ENCODE assay signal across 20 cellular contexts in genomic region chr2:225196579-225196978, GRCh38.
A peak's percentile ranks its signal among the peaks of the same experiment; 100 is the strongest.
DNase-seq lines count a peak whose midpoint lies in the region; ATAC-seq, FAIRE-seq and TF ChIP-seq lines count a peak whose summit lies in the region.
"Had no signal": no experiment of that assay in that cellular context is flagged by ENCODE, and none has a peak within 500 bp of the region (broad histone marks: within the 10 kb centered on the region; RNA-seq: fewer than 3 reads in every experiment).

No MANE protein-coding gene starts in this region.

- no peaks in the 10 kb centered on the region for H3F3A ChIP-seq in PC-3 (ENCODE audit: low read length, unreplicated experiment)

- dilution Hi-C loops in endothelial cell of umbilical vein (cut with MboI; ENCODE audit: extremely low pct_ligation_motif_present, low sequenced_read_pairs): no loop called here

- H3K9ac ChIP-seq in PC-3 (ENCODE audit: low read length) (no peak overlapping the region), endothelial cell of umbilical vein (replicated peaks; ENCODE audit: extremely low read depth, insufficient read depth, low read length) (no peak overlapping the region)

- H3K4me2 ChIP-seq in PC-3 (ENCODE audit: low read length): 0 out of 2 replicates have a peak overlapping the region, but pooled peaks have one; percentile 3
- no peak overlapping the region for H3K4me2 ChIP-seq in endothelial cell of umbilical vein (ENCODE audit: insufficient read depth, low read length)

- no peaks in the 10 kb centered on the region for H3K79me2 ChIP-seq in PC-3 (ENCODE audit: low read length)
- H3K79me2 ChIP-seq in endothelial cell of umbilical vein (ENCODE audit: control insufficient read depth, insufficient read depth, low read length): no peaks in the 10 kb centered on the region

- ATAC-seq in PC-3 (peak; percentile 66), mucosa of descending colon (no peak), GM18870 (IDR thresholded peaks at IDR 0.05; ENCODE audit: unreplicated experiment) (no peak)
- ATAC-seq: CD8-positive, alpha-beta T cell; GM12878 had no signal

- H3K27ac ChIP-seq in PC-3 (ENCODE audit: low read length): no peak overlapping the region
- no peak overlapping the region for H3K27ac ChIP-seq in endothelial cell of umbilical vein (ENCODE audit: insufficient read depth, low read depth, low read length)
- H3K27ac ChIP-seq: HL-60 had no signal

- H3K9me3 ChIP-seq in PC-3 (ENCODE audit: low read length) (no peaks in the 10 kb centered on the region), endothelial cell of umbilical vein (replicated peaks; ENCODE audit: control insufficient read depth, insufficient read depth, low read length) (no peaks in the 10 kb centered on the region), mucosa of descending colon (no peaks in the 10 kb centered on the region)
- H3K9me3 ChIP-seq: HAP-1 had no signal

- H2AFZ ChIP-seq in PC-3 (ENCODE audit: low read length): no peak overlapping the region
- no peak overlapping the region for H2AFZ ChIP-seq in endothelial cell of umbilical vein (ENCODE audit: low read depth, low read length)

- no peaks in the 10 kb centered on the region for H3K9me1 ChIP-seq in endothelial cell of umbilical vein (replicated peaks; ENCODE audit: control insufficient read depth, extremely low read depth, insufficient read depth, low read length)

- H3K27me3 ChIP-seq in PC-3 (ENCODE audit: low read length): no peaks in the 10 kb centered on the region
- no peaks in the 10 kb centered on the region for H3K27me3 ChIP-seq in endothelial cell of umbilical vein (ENCODE audit: control insufficient read depth in 2 of 2, insufficient read depth in 2 of 2, low read length in 2 of 2)

- CTCF ChIA-PET in PC-3 (lab: Charles Lee): no interaction called here
- CTCF ChIA-PET in endothelial cell of umbilical vein (lab: Charles Lee): no interaction called here

- H4K20me1 ChIP-seq in PC-3 (ENCODE audit: low read length) (no peaks in the 10 kb centered on the region), endothelial cell of umbilical vein (replicated peaks; ENCODE audit: control insufficient read depth, extremely low read depth, insufficient read depth, low read length) (no peaks in the 10 kb centered on the region)

- no peak for TF ChIP-seq POLR2A in endothelial cell of umbilical vein (IDR thresholded peaks at IDR 0.05; ENCODE audit: low read depth, low read length)

- BruUV-seq in PC-3 (replicated peaks; lab: Mats Ljungman, UMichigan) (no TSS peak), endothelial cell of umbilical vein (replicated peaks; lab: Mats Ljungman, UMichigan) (no TSS peak)

- H3K36me3 ChIP-seq in PC-3 (ENCODE audit: low read depth, low read length): no peaks in the 10 kb centered on the region
- H3K36me3 ChIP-seq in endothelial cell of umbilical vein (ENCODE audit: control insufficient read depth in 2 of 2, extremely low read depth in 1 of 2, insufficient read depth in 2 of 2, low read length in 2 of 2): no peaks in the 10 kb centered on the region
- no peaks in the 10 kb centered on the region for H3K36me3 ChIP-seq in mucosa of descending colon (ENCODE audit: low read depth)
- H3K36me3 ChIP-seq: HAP-1 had no signal

- no peaks in the 10 kb centered on the region for H3K9me2 ChIP-seq in PC-3 (replicated peaks; ENCODE audit: low read length)

- POLR2A ChIA-PET in PC-3 (lab: Charles Lee; ENCODE audit: unreplicated experiment) (no interaction called here), endothelial cell of umbilical vein (lab: Charles Lee) (no interaction called here)

- H3K4me3 ChIP-seq in PC-3 (ENCODE audit: low read length): no peak overlapping the region
- no peak overlapping the region for H3K4me3 ChIP-seq in endothelial cell of umbilical vein (replicated peaks in 1 of 3; ENCODE audit: insufficient read depth in 1 of 3, low read depth in 1 of 3, low read length in 3 of 3)
- no peak overlapping the region for H3K4me3 ChIP-seq in mucosa of descending colon
- H3K4me3 ChIP-seq: GM12878, HAP-1 had no signal

- TF ChIP-seq CTCF in PC-3 (conservative IDR thresholded peaks at IDR 0.05; ENCODE audit: low read depth, low read length) (no peak), endothelial cell of umbilical vein (IDR thresholded peaks at IDR 0.05; ENCODE audit: extremely low read depth in 1 of 2, insufficient read depth in 1 of 2, low read depth in 1 of 2, low read length in 2 of 2) (no peak), mucosa of descending colon (IDR thresholded peaks at IDR 0.05) (no peak)

- H3K4me1 ChIP-seq in PC-3 (ENCODE audit: insufficient read depth, low read length) (peaks cover 17% of the 10 kb centered on the region), endothelial cell of umbilical vein (ENCODE audit: control insufficient read depth, extremely low read depth, insufficient read depth, low read length) (no peaks in the 10 kb centered on the region), mucosa of descending colon (ENCODE audit: low read depth) (no peaks in the 10 kb centered on the region)
- H3K4me1 ChIP-seq: HAP-1 had no signal

- no peak for FAIRE-seq in endothelial cell of umbilical vein (lab: Jason Lieb, UNC)
- FAIRE-seq: D721Med, GM12878, GM18507, GM19239 had no signal

- DNase-seq in HCEC 1CT (peak; percentile 25), PC-3 (peak; percentile 11), endothelial cell of umbilical vein (ENCODE audit: low read depth, low spot score) (peak; percentile 2), iris pigment epithelial cell (ENCODE audit: low read depth) (peak; percentile 35), HuH-7.5 (ENCODE audit: low spot score) (no peak), mucosa of descending colon (no peak), islet precursor cell (no peak)
- DNase-seq: CD8-positive, alpha-beta T cell; COR-L47; DMS153; GOT3; HFFc6; KBM-7 had no signal

- intact Hi-C loops in PC-3 (cut with micrococcal nuclease) (no loop called here), endothelial cell of umbilical vein (cut with micrococcal nuclease) (no loop called here), mucosa of descending colon (cut with DNase I, micrococcal nuclease) (no loop called here)

TF ChIP-seq in endothelial cell of umbilical vein, 7 proteins besides CTCF, POLR2A, EP300 and RAD21:
- TF ChIP-seq GATA2 (IDR thresholded peaks at IDR 0.05; ENCODE audit: insufficient read depth, insufficient read length, low read depth, low read length): no peak
- no peak for TF ChIP-seq MYC (IDR thresholded peaks at IDR 0.05; ENCODE audit: low read depth, low read length)
- no peak for TF ChIP-seq MAX (IDR thresholded peaks at IDR 0.05; ENCODE audit: insufficient read depth, insufficient read length)
- no peak for TF ChIP-seq JUN (IDR thresholded peaks at IDR 0.05; ENCODE audit: borderline replicate concordance, insufficient read depth, insufficient read length, low read depth)
TF ChIP-seq in endothelial cell of umbilical vein: peak in this region for 0.

Comparison
In these comparisons a context has a peak if more than half of its experiments do, and no peak if none do; other contexts are left out.
1. DNase-seq: peak in HCEC 1CT (single experiment), PC-3 (single experiment), endothelial cell of umbilical vein (single experiment) and iris pigment epithelial cell (single experiment); none in HuH-7.5 (single experiment), mucosa of descending colon (0 of 3) and islet precursor cell (single experiment).